ENCODE assay signal across 1 cellular context in genomic region chr9:104780796-104781395, GRCh38.
TF ChIP-seq lines count a peak whose summit lies in the region.

No MANE protein-coding gene starts in this region.

TF ChIP-seq in H1, 55 proteins besides CTCF, POLR2A, EP300 and RAD21 (continued from another document):
- no peak for TF ChIP-seq CHD7 (IDR thresholded peaks at IDR 0.05; ENCODE audit: insufficient replicate concordance, low read length)
- no peak for TF ChIP-seq SP2 (IDR thresholded peaks at IDR 0.05; ENCODE audit: low read length)
- no peak for TF ChIP-seq TAF7 (optimal IDR thresholded peaks at IDR 0.05; ENCODE audit: borderline replicate concordance, low read depth, low read length)
- TF ChIP-seq JUND (IDR thresholded peaks at IDR 0.05; ENCODE audit: low read length): no peak
- TF ChIP-seq TCF12 (IDR thresholded peaks at IDR 0.05; ENCODE audit: low read depth, low read length): no peak
- TF ChIP-seq BCL11A (IDR thresholded peaks at IDR 0.05; ENCODE audit: low read depth in 2 of 2, low read length in 2 of 2): no peak
- TF ChIP-seq ASH2L (IDR thresholded peaks at IDR 0.05; ENCODE audit: low read length): no peak
TF ChIP-seq in H1: peak in this region for 0.
